1 cellular context compared by ENCODE assay signal in genomic region chr2:142695350-142696257, GRCh38.
TF ChIP-seq lines count a peak whose summit lies in the region.

No MANE protein-coding gene starts in this region.

TF ChIP-seq in K562, 482 proteins besides CTCF, POLR2A, EP300 and RAD21 (continued from another document):
- TF ChIP-seq ATF4 (CRISPR knock-in tag; IDR thresholded peaks at IDR 0.05) = peak; percentile 78
- peak; percentile 56; the same call in 1 of the 2 replicates for TF ChIP-seq ZNF444 (CRISPR knock-in tag; IDR thresholded peaks at IDR 0.05)
- TF ChIP-seq TAL1 (IDR thresholded peaks at IDR 0.05) = peak; percentile 24; the same call in 1 of the 2 replicates
- TF ChIP-seq ZNF695 (CRISPR knock-in tag; IDR thresholded peaks at IDR 0.05) = peak; percentile 80; the same call in 1 of the 2 replicates
- TF ChIP-seq ZNF586 (CRISPR knock-in tag; conservative IDR thresholded peaks at IDR 0.05) = peak; percentile 80; the same call in 1 of the 2 replicates
- 0 out of 2 replicates have a peak, but pooled peaks have one; percentile 35 for TF ChIP-seq ZNF79 (CRISPR knock-in tag; IDR thresholded peaks at IDR 0.05; ENCODE audit: low read depth)
- TF ChIP-seq SPI1 (IDR thresholded peaks at IDR 0.05; ENCODE audit: borderline replicate concordance, low read depth, low read length) = peak; percentile 75; the same call in 1 of the 2 replicates
- 0 out of 2 replicates have a peak, but pooled peaks have one; percentile 24 for TF ChIP-seq ZNF134 (CRISPR knock-in tag; conservative IDR thresholded peaks at IDR 0.05)
- TF ChIP-seq ZBTB17 (CRISPR knock-in tag; IDR thresholded peaks at IDR 0.05) = peak; percentile 90
- TF ChIP-seq ZNF639 (CRISPR knock-in tag; conservative IDR thresholded peaks at IDR 0.05 in 1 of 2, IDR thresholded peaks at IDR 0.05 in 1 of 2) = 0 out of 4 replicates have a peak, but pooled peaks of 1 of the 2 experiments have one; percentile 21
- TF ChIP-seq ZNF57 (CRISPR knock-in tag; IDR thresholded peaks at IDR 0.05) = 0 out of 2 replicates have a peak, but pooled peaks have one; percentile 43
